22 cellular contexts compared by ENCODE assay signal in the genomic region with DNA sequence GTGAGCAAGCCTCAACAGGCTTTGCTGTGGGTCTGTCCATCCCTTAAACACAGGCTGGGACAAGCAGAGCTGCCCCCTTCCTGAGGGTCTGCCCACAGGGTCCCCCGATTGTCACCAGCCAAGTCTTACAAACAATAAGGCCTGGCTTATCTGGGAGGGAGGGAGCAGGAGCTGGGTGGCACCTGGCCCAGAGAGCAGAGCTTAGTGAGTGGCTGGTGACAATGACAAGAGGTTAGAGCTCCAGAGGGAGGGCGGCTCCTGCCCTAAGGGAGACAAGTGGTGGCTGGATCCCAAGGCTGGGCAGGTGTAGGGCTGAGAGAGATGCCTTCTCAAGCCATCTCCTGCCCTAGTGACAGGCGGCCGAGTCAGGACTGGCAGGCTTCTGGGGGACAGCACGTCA.
A peak's percentile ranks its signal among the peaks of the same experiment; 100 is the strongest.
DNase-seq lines count a peak whose midpoint lies in the region; ATAC-seq and TF ChIP-seq lines count a peak whose summit lies in the region.
"Had no signal": no experiment of that assay in that cellular context is flagged by ENCODE, and none has a peak within 500 bp of the region (broad histone marks: within the 10 kb centered on the region; RNA-seq: fewer than 3 reads in every experiment).

No MANE protein-coding gene starts in this region.

- ATAC-seq in Right ventricle myocardium inferior (peak; percentile 70), heart left ventricle (peak; percentile 35 to 80 (median 75)), upper lobe of right lung (peak; percentile 46), HG02610 (IDR thresholded peaks at IDR 0.05; ENCODE audit: unreplicated experiment) (no peak)
- ATAC-seq: activated CD4-positive, CD25-positive, alpha-beta regulatory T cell treated with anti-CD3 and anti-CD28 coated beads, Interleukin-2, amount 50 U/mL, for 24 hours; activated naive CD8-positive, alpha-beta T cell treated with anti-CD3 and anti-CD28 coated beads, Interleukin-2, amount 50 U/mL, for 24 hours; activated T-cell treated with anti-CD3 and anti-CD28 coated beads, Interleukin-2, amount 50 U/mL, for 72 hours; naive thymus-derived CD4-positive, alpha-beta T cell had no signal

- H3K4me1 ChIP-seq in heart left ventricle (peaks cover 0 to 51% (median 20%) of the 10 kb centered on the region in 12 donors), upper lobe of right lung (peaks cover 20% of the 10 kb centered on the region), smooth muscle cell (ENCODE audit: low read depth) (no peaks in the 10 kb centered on the region)
- H3K4me1 ChIP-seq: Caco-2 had no signal

- H3K9me3 ChIP-seq in heart left ventricle (no peaks in the 10 kb centered on the region), upper lobe of right lung (no peaks in the 10 kb centered on the region), smooth muscle cell (replicated peaks; ENCODE audit: low read depth) (no peaks in the 10 kb centered on the region)
- H3K9me3 ChIP-seq: BLaER1, Caco-2 had no signal

- no peak for TF ChIP-seq POLR2A in heart left ventricle (IDR thresholded peaks at IDR 0.05)

- TF ChIP-seq CTCF in heart left ventricle (IDR thresholded peaks at IDR 0.05) (no peak), upper lobe of right lung (IDR thresholded peaks at IDR 0.05) (no peak), smooth muscle cell (IDR thresholded peaks at IDR 0.05; ENCODE audit: borderline replicate concordance, insufficient read depth, poor library complexity, severe bottlenecking) (no peak)

- intact Hi-C loops in Right ventricle myocardium inferior (cut with DNase I) = no loop called here
- intact Hi-C loops in cardiac septum (cut with DNase I) = no loop called here
- intact Hi-C loops in heart left ventricle (cut with DNase I) = no loop called here
- intact Hi-C loops in upper lobe of right lung (cut with DNase I) = no loop called here

- H4K20me1 ChIP-seq in smooth muscle cell (ENCODE audit: low read depth) = peaks cover 5% of the 10 kb centered on the region
- H4K20me1 ChIP-seq: BLaER1 had no signal

- no peak overlapping the region for H3K4me3 ChIP-seq in heart left ventricle
- no peak overlapping the region for H3K4me3 ChIP-seq in upper lobe of right lung
- no peak overlapping the region for H3K4me3 ChIP-seq in smooth muscle cell
- H3K4me3 ChIP-seq: BLaER1, PC-9 had no signal

- DNase-seq in Right ventricle myocardium inferior (ENCODE audit: missing footprints) (no peak), cardiac septum (ENCODE audit: low spot score) (no peak), NCI-H345 (lab: John Stamatoyannopoulos, UW) (peak; percentile 87), heart left ventricle (peak in 2 of 5 donors; percentile 57 to 71), upper lobe of right lung (no peak), smooth muscle cell (lab: John Stamatoyannopoulos, UW; ENCODE audit: unreplicated experiment) (no peak)
- DNase-seq: activated CD4-positive, alpha-beta T cell treated with anti-CD3 and anti-CD28 coated beads, Interleukin-2, amount 50 U/mL, for 4 hours; activated naive CD8-positive, alpha-beta T cell treated with anti-CD3 and anti-CD28 coated beads, Interleukin-2, amount 50 U/mL, for 24 hours; activated T-cell treated with anti-CD3 and anti-CD28 coated beads, Interleukin-2, amount 50 U/mL, for 72 hours; Caco-2; erythroblast; HFFc6; islet precursor cell; MV-4-11; naive thymus-derived CD4-positive, alpha-beta T cell; NCI-H1930; PC-9; stimulated activated naive CD4-positive, alpha-beta T cell; T-helper 2 cell had no signal

- no peak overlapping the region for H3K9ac ChIP-seq in smooth muscle cell (ENCODE audit: low read depth)
- H3K9ac ChIP-seq: BLaER1 had no signal

- 43 to 84% (median 67%) methylated on average over 5 of the region's 5 CpGs for WGBS in heart left ventricle, 4 donors
- WGBS in smooth muscle cell (ENCODE audit: low lambda C conversion rate) = 91% methylated on average over 5 of the region's 5 CpGs

- H3K4me2 ChIP-seq in smooth muscle cell = no peak overlapping the region
- H3K4me2 ChIP-seq: BLaER1, PC-9 had no signal

- no peak overlapping the region for H3K27ac ChIP-seq in heart left ventricle
- H3K27ac ChIP-seq in upper lobe of right lung = no peak overlapping the region
- H3K27ac ChIP-seq in smooth muscle cell (ENCODE audit: low read depth) = no peak overlapping the region
- H3K27ac ChIP-seq: BLaER1, PC-9 had no signal

- no peaks in the 10 kb centered on the region for H3K79me2 ChIP-seq in smooth muscle cell (ENCODE audit: low read depth)

- H3K36me3 ChIP-seq in heart left ventricle (no peaks in the 10 kb centered on the region), upper lobe of right lung (no peaks in the 10 kb centered on the region), smooth muscle cell (ENCODE audit: low read depth) (no peaks in the 10 kb centered on the region)
- H3K36me3 ChIP-seq: BLaER1 had no signal

- no peak overlapping the region for H2AFZ ChIP-seq in smooth muscle cell (ENCODE audit: low read depth)
- H2AFZ ChIP-seq: PC-9 had no signal

- H3K27me3 ChIP-seq in heart left ventricle = peaks cover 0 to 11% (median 0%) of the 10 kb centered on the region in 9 donors
- no peaks in the 10 kb centered on the region for H3K27me3 ChIP-seq in upper lobe of right lung
- H3K27me3 ChIP-seq in smooth muscle cell (ENCODE audit: low read depth) = no peaks in the 10 kb centered on the region
- H3K27me3 ChIP-seq: BLaER1 had no signal

- no peaks in the 10 kb centered on the region for H3F3A ChIP-seq in smooth muscle cell (ENCODE audit: low read depth)
